In the genomic region with DNA sequence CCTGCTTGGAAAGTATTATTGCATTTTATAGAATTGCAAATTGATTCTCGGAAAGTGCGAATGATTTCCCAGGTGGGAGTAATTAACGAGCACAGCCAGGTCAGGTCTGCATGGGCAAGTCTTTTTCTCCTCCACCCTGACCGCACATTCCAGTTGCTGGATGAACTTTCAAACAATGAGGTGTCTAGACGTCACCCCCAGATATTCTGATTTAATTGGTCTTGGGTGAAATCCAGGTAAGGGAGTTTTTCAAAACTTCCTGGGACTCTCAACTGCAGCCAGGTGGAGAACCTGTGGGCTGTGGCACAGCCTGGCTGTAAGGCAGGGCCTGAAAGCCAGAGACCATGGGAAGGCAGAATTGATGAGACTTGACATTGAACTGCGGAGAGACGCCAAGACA, we compare ENCODE assay signal across 25 cellular contexts. TPM values are rescaled to one million over a fixed set of nuclear protein-coding genes. Genes with fewer than 3 reads are reported as not detected.
A peak's percentile ranks its signal among the peaks of the same experiment; 100 is the strongest.
DNase-seq lines count a peak whose midpoint lies in the region; ATAC-seq, FAIRE-seq and TF ChIP-seq lines count a peak whose summit lies in the region.
"Had no signal": no experiment of that assay in that cellular context is flagged by ENCODE, and none has a peak within 500 bp of the region (broad histone marks: within the 10 kb centered on the region; RNA-seq: fewer than 3 reads in every experiment).

No MANE protein-coding gene starts in this region.

- no peaks in the 10 kb centered on the region for H3K27me3 ChIP-seq in keratinocyte (ENCODE audit: control insufficient read depth, extremely low read depth, insufficient read depth, low read length)
- H3K27me3 ChIP-seq: BE2C had no signal

- H3K79me2 ChIP-seq in keratinocyte (ENCODE audit: control insufficient read depth, insufficient read depth, low read length) = no peaks in the 10 kb centered on the region

- TF ChIP-seq CTCF in natural killer cell (IDR thresholded peaks at IDR 0.05) (no peak), keratinocyte (optimal IDR thresholded peaks at IDR 0.05 in 1 of 3, IDR thresholded peaks at IDR 0.05 in 1 of 3, conservative IDR thresholded peaks at IDR 0.05 in 1 of 3; ENCODE audit: extremely low read depth in 1 of 3, insufficient read depth in 2 of 3, low read length in 3 of 3) (no peak)

- H3K27ac Mint-ChIP-seq in natural killer cell treated with Interleukin-12 subunit alpha and Interleukin-12 subunit beta and Interleukin-15 and Interleukin-18, amount 100 ng/mL, for 72 hours = no peak overlapping the region
- no peak overlapping the region for H3K27ac Mint-ChIP-seq in natural killer cell
- H3K27ac Mint-ChIP-seq: CD14-positive monocyte; CD4-positive, alpha-beta T cell; CD8-positive, alpha-beta memory T cell had no signal

- H3K4me3 Mint-ChIP-seq in natural killer cell treated with Interleukin-12 subunit alpha and Interleukin-12 subunit beta and Interleukin-15 and Interleukin-18, amount 100 ng/mL, for 72 hours = no peak overlapping the region
- no peak overlapping the region for H3K4me3 Mint-ChIP-seq in natural killer cell
- H3K4me3 Mint-ChIP-seq: CD14-positive monocyte; CD4-positive, alpha-beta T cell; CD8-positive, alpha-beta memory T cell had no signal

- dilution Hi-C loops in keratinocyte (cut with MboI; ENCODE audit: extremely low pct_ligation_motif_present, low sequenced_read_pairs) = no loop called here

- no peaks in the 10 kb centered on the region for H4K20me1 ChIP-seq in keratinocyte (ENCODE audit: control insufficient read depth, extremely low read depth, insufficient read depth, low read length)
- H4K20me1 ChIP-seq: BLaER1 treated with 17β-estradiol and CSF1 and Interleukin-3, amounts not matched to agents 10 nM and 100 nM had no signal

- H3K36me3 Mint-ChIP-seq in natural killer cell treated with Interleukin-12 subunit alpha and Interleukin-12 subunit beta and Interleukin-15 and Interleukin-18, amount 100 ng/mL, for 72 hours = no peaks in the 10 kb centered on the region
- no peaks in the 10 kb centered on the region for H3K36me3 Mint-ChIP-seq in natural killer cell
- H3K36me3 Mint-ChIP-seq: CD14-positive monocyte; CD8-positive, alpha-beta memory T cell had no signal

- H3K36me3 ChIP-seq in keratinocyte (ENCODE audit: control insufficient read depth in 2 of 2, extremely low read depth in 1 of 2, insufficient read depth in 2 of 2, low read length in 2 of 2) = no peaks in the 10 kb centered on the region
- H3K36me3 ChIP-seq: BE2C; BLaER1 treated with 17β-estradiol and CSF1 and Interleukin-3, amounts not matched to agents 10 nM and 100 nM had no signal

- H3K9me3 ChIP-seq in keratinocyte (ENCODE audit: control insufficient read depth, low read depth, low read length) = no peaks in the 10 kb centered on the region
- H3K9me3 ChIP-seq: A549; BE2C; BLaER1 treated with 17β-estradiol and CSF1 and Interleukin-3, amounts not matched to agents 10 nM and 100 nM had no signal

- peak overlapping the region in 2 of 3 experiments; percentile 5 to 6 for H3K4me3 ChIP-seq in keratinocyte (ENCODE audit: control insufficient read depth in 2 of 3, extremely low read depth in 1 of 3, insufficient read depth in 2 of 3, low read depth in 1 of 3, low read length in 3 of 3)
- H3K4me3 ChIP-seq: A549; BLaER1 treated with 17β-estradiol and CSF1 and Interleukin-3, amounts not matched to agents 10 nM and 100 nM; GM12878; GM23248 had no signal

- intact Hi-C loops in natural killer cell (cut with micrococcal nuclease) = no loop called here

- peaks cover 18 to 29% of the 10 kb centered on the region in 2 donors for H3K27me3 Mint-ChIP-seq in natural killer cell treated with Interleukin-12 subunit alpha and Interleukin-12 subunit beta and Interleukin-15 and Interleukin-18, amount 100 ng/mL, for 72 hours
- H3K27me3 Mint-ChIP-seq in natural killer cell (ENCODE audit: low read depth in 2 of 2) = peaks cover 21 to 46% of the 10 kb centered on the region in 2 donors

- no peak for FAIRE-seq in keratinocyte (lab: Jason Lieb, UNC)
- FAIRE-seq: A549, GM12878, GM19239, H1 had no signal

- no peaks in the 10 kb centered on the region for H3K4me1 Mint-ChIP-seq in natural killer cell treated with Interleukin-12 subunit alpha and Interleukin-12 subunit beta and Interleukin-15 and Interleukin-18, amount 100 ng/mL, for 72 hours (ENCODE audit: low read depth in 2 of 2)
- no peaks in the 10 kb centered on the region for H3K4me1 Mint-ChIP-seq in natural killer cell
- H3K4me1 Mint-ChIP-seq: CD14-positive monocyte; CD8-positive, alpha-beta memory T cell had no signal

- H3K4me2 ChIP-seq in keratinocyte (ENCODE audit: control insufficient read depth, extremely low read depth, insufficient read depth, low read depth, low read length) = peak overlapping the region; percentile 67
- H3K4me2 ChIP-seq: A549; BLaER1 treated with 17β-estradiol and CSF1 and Interleukin-3, amounts not matched to agents 10 nM and 100 nM had no signal

- peak overlapping the region; percentile 29 for H3K27ac ChIP-seq in keratinocyte (ENCODE audit: control insufficient read depth, insufficient read depth, low read length)
- H3K27ac ChIP-seq: A549; BLaER1 treated with 17β-estradiol and CSF1 and Interleukin-3, amounts not matched to agents 10 nM and 100 nM; GM23248 had no signal

- peak overlapping the region; percentile 66 for H2AFZ ChIP-seq in keratinocyte (ENCODE audit: control insufficient read depth, low read length)
- H2AFZ ChIP-seq: GM23248 had no signal

- H3K9ac ChIP-seq in keratinocyte (ENCODE audit: control insufficient read depth, extremely low read depth, insufficient read depth, low read length) = peak overlapping the region; percentile 2
- H3K9ac ChIP-seq: BLaER1 treated with 17β-estradiol and CSF1 and Interleukin-3, amounts not matched to agents 10 nM and 100 nM; GM23248 had no signal

- no peaks in the 10 kb centered on the region for H3K9me3 Mint-ChIP-seq in natural killer cell treated with Interleukin-12 subunit alpha and Interleukin-12 subunit beta and Interleukin-15 and Interleukin-18, amount 100 ng/mL, for 72 hours
- H3K9me3 Mint-ChIP-seq in natural killer cell = no peaks in the 10 kb centered on the region
- H3K9me3 Mint-ChIP-seq: CD4-positive, alpha-beta T cell; CD8-positive, alpha-beta memory T cell had no signal

- no peaks in the 10 kb centered on the region for H3K9me1 ChIP-seq in keratinocyte (ENCODE audit: control insufficient read depth, extremely low read depth, insufficient read depth, low read length)

- peaks cover 16% of the 10 kb centered on the region for H3K4me1 ChIP-seq in keratinocyte (ENCODE audit: control insufficient read depth, extremely low read depth, insufficient read depth, low read length)
- H3K4me1 ChIP-seq: A549; BE2C; BLaER1 treated with 17β-estradiol and CSF1 and Interleukin-3, amounts not matched to agents 10 nM and 100 nM had no signal

- no peak for ATAC-seq in natural killer cell treated with Interleukin-12 subunit alpha and Interleukin-12 subunit beta and Interleukin-15 and Interleukin-18, amount 100 ng/mL, for 72 hours
- ATAC-seq in natural killer cell (no peak), esophagus mucosa (peak; percentile 69)
- ATAC-seq: A549, GM12878 had no signal

- DNase-seq in natural killer cell treated with Interleukin-12 subunit alpha and Interleukin-12 subunit beta and Interleukin-15 and Interleukin-18, amount 100 ng/mL, for 72 hours (ENCODE audit: low spot score) = peak; percentile 13
- DNase-seq in natural killer cell (no peak), keratinocyte (ENCODE audit: low read depth, low spot score) (peak; percentile 69), NCI-H146 treated with DMSO at 0.1 percent for 48 hours (lab: John Stamatoyannopoulos, UW; ENCODE audit: unreplicated experiment) (no peak), iPS-NIHi11 (ENCODE audit: low spot score) (no peak)
- DNase-seq: 8988T; ACHN; AML-193; BE2C; CD4-positive, alpha-beta T cell; CD8-positive, alpha-beta memory T cell; DMS 273 treated with DMSO at 0.1 percent for 48 hours; DMS79; EL; GDM1; GM23248; H7; HCEC 1CT had no signal

RNA-seq across cellular contexts. Expression of a gene that starts 15.9 kb away (rescaled TPM):
- under 1 TPM; 0.73 to 0.95 TPM for total RNA-seq in natural killer cell treated with Interleukin-12 subunit alpha and Interleukin-12 subunit beta and Interleukin-15 and Interleukin-18, amount 100 ng/mL, for 72 hours
- total RNA-seq in natural killer cell (1 to 10 TPM in 1 of 3 donors, under 1 TPM in 2; 0.49 to 1.3 (median 0.50) TPM), esophagus mucosa (7.7 TPM)
- polyA plus RNA-seq in keratinocyte = 10.1 to 29.9 TPM (median 12.6 TPM) in 3 replicates
- 6.9 TPM for polyA plus RNA-seq in keratinocyte (2011; ENCODE audit: low read depth)
- polyA plus RNA-seq in keratinocyte (2011; cell fraction: cytosol; rRNA removed) = 11.0 and 11.8 TPM in 2 replicates
- polyA plus RNA-seq in keratinocyte (2011; cell fraction: nucleus; rRNA removed) = 29.0 TPM in 2 replicates
- polyA plus RNA-seq in keratinocyte (2012; ENCODE audit: low replicate concordance) = 9.4 and 11.9 TPM in 2 replicates
- polyA minus RNA-seq in keratinocyte = 52.0 to 245 TPM (median 102 TPM) in 3 replicates
- polyA minus RNA-seq in keratinocyte (2011; cell fraction: cytosol; rRNA and poly(A)+ RNA removed) = 75.4 TPM
- 104 and 146 TPM in 2 replicates for polyA minus RNA-seq in keratinocyte (2011; cell fraction: nucleus; rRNA and poly(A)+ RNA removed)
- polyA plus RNA-seq: CD8-positive, alpha-beta memory T cell had no signal

Comparison
In these comparisons a context has a peak if more than half of its experiments do, and no peak if none do; other contexts are left out.
1. DNase-seq: peak in natural killer cell treated with Interleukin-12 subunit alpha and Interleukin-12 subunit beta and Interleukin-15 and Interleukin-18, amount 100 ng/mL, for 72 hours (single experiment) and keratinocyte (single experiment); none in natural killer cell (single experiment), NCI-H146 treated with DMSO at 0.1 percent for 48 hours (single experiment) and iPS-NIHi11 (single experiment).